ENCODE assay signal across 1 cellular context in genomic region chr3:97057365-97057764, GRCh38.
TF ChIP-seq lines count a peak whose summit lies in the region.

No MANE protein-coding gene starts in this region.

TF ChIP-seq in GM23338, 12 proteins besides CTCF, POLR2A, EP300 and RAD21 (continued from another document):
- no peak for TF ChIP-seq ZNF462 (CRISPR knock-in tag; IDR thresholded peaks at IDR 0.05)
